ENCODE assay signal across 1 cellular context in genomic region chr13:51825165-51825592, GRCh38.
TF ChIP-seq lines count a peak whose summit lies in the region.

No MANE protein-coding gene starts in this region.

TF ChIP-seq in K562, 482 proteins besides CTCF, POLR2A, EP300 and RAD21:
- TF ChIP-seq CEBPG (CRISPR knock-in tag; IDR thresholded peaks at IDR 0.05), result no peak
- peak; percentile 39 to 72; a peak in 2 of 4 replicates for TF ChIP-seq CEBPG (tag; conservative IDR thresholded peaks at IDR 0.05 in 1 of 2, IDR thresholded peaks at IDR 0.05 in 1 of 2)
- TF ChIP-seq MEF2D (tag; conservative IDR thresholded peaks at IDR 0.05; ENCODE audit: low read depth), result peak; percentile 35; the same call in 1 of the 2 replicates
- TF ChIP-seq ZBTB9 (CRISPR knock-in tag; IDR thresholded peaks at IDR 0.05), result peak; percentile 51; the same call in 1 of the 2 replicates
- no peak for TF ChIP-seq ZNF511 (CRISPR knock-in tag; IDR thresholded peaks at IDR 0.05)
- peak; percentile 53 for TF ChIP-seq CEBPB (tag; IDR thresholded peaks at IDR 0.05)
- TF ChIP-seq UBTF (IDR thresholded peaks at IDR 0.05; ENCODE audit: borderline replicate concordance in 1 of 2, low read depth in 2 of 2, low read length in 2 of 2), result no peak
